10 cellular contexts compared by ENCODE assay signal in the genomic region with DNA sequence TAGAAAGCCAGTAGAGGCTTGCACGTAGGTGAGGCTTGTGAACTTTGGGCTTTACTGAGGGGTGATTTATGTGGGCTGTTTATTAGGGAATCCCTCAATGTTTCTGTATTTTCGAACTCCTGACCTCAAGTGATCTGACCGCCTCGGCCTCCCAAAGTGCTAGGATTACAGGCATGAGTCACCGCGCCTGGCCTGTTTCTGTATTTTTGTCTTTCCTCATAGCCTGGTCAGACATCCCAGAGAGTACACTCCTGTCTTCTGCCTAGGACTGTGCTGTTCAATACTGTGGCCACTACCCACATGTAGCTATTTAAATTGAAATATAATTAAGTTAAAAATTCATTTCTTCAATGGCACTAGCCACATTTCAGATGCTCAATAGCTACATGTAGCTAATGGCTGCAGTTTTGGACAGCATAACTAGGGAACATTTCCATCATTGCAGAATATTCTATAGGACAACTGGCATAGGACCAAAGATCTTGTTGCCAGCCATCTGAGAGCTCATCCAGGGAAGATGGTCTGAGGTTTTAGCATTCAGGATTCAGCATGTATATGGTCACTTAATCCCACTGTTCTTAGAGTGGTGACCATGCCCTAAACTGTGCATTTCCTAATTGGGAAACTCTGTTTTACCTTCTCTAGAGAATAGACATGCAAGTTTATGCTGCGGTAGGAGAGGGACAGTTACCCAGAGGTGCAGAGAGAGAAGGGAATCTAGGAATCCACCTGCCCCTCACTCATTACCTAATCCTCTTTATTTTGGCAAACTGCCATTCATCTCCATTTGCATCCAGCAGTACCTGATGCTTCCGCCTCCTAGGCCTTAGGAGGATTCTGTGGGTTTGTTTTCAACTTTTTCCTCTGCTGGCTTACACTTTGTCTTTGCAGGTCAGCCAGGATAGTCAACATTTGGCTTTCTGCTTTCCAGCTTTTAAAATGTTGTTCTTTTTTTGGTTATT.
A peak's percentile ranks its signal among the peaks of the same experiment; 100 is the strongest.
DNase-seq lines count a peak whose midpoint lies in the region; ATAC-seq and TF ChIP-seq lines count a peak whose summit lies in the region.
"Had no signal": no experiment of that assay in that cellular context is flagged by ENCODE, and none has a peak within 500 bp of the region (broad histone marks: within the 10 kb centered on the region; RNA-seq: fewer than 3 reads in every experiment).

No MANE protein-coding gene starts in this region.

- peaks cover 7% of the 10 kb centered on the region for H3K9me3 ChIP-seq in psoas muscle
- H3K9me3 ChIP-seq in T-helper 17 cell (ENCODE audit: control insufficient read depth, low read length, poor library complexity, severe bottlenecking), result no peaks in the 10 kb centered on the region
- H3K9me3 ChIP-seq: ascending aorta had no signal

- no peak overlapping the region for H3K4me3 ChIP-seq in epithelial cell of proximal tubule (ENCODE audit: low read depth, low read length)
- H3K4me3 ChIP-seq in psoas muscle, result no peak overlapping the region
- H3K4me3 ChIP-seq: ascending aorta had no signal

- H3K27me3 ChIP-seq in psoas muscle (ENCODE audit: insufficient read depth in 3 of 3, low read length in 2 of 3), result no peaks in the 10 kb centered on the region
- H3K27me3 ChIP-seq: ascending aorta had no signal

- H3K9me3 Mint-ChIP-seq in activated CD4-positive, alpha-beta memory T cell treated with anti-CD3 and anti-CD28 coated beads, Interleukin-2, amount 10 ng/mL, durations not matched to agents 7 days and 5 days, result peaks cover 11% of the 10 kb centered on the region

- intact Hi-C loops in psoas muscle (cut with DNase I), result loop anchor here in 1 of 2 donors (5.0 kb wide), 1 partner anchor 64 kb away; the partner anchor contains the start of gene LCLAT1

- no peaks in the 10 kb centered on the region for H3K36me3 ChIP-seq in psoas muscle (ENCODE audit: insufficient read depth in 1 of 2, low read depth in 1 of 2)
- H3K36me3 ChIP-seq: ascending aorta had no signal

- WGBS in psoas muscle, 3 donors, result 26 to 46% (median 28%) methylated on average over 8 of the region's 8 CpGs

- H3K4me1 Mint-ChIP-seq in T-helper 17 cell, result peaks cover 18% of the 10 kb centered on the region
- no peaks in the 10 kb centered on the region for H3K4me1 Mint-ChIP-seq in activated CD4-positive, alpha-beta memory T cell treated with anti-CD3 and anti-CD28 coated beads, Interleukin-2, amount 10 ng/mL, durations not matched to agents 7 days and 5 days

- peaks cover 5% of the 10 kb centered on the region for H3K36me3 Mint-ChIP-seq in T-helper 17 cell (ENCODE audit: low read depth)
- peaks cover 16% of the 10 kb centered on the region for H3K36me3 Mint-ChIP-seq in activated CD4-positive, alpha-beta memory T cell treated with anti-CD3 and anti-CD28 coated beads, Interleukin-2, amount 10 ng/mL, durations not matched to agents 7 days and 5 days (ENCODE audit: low read depth)

- H3K27ac ChIP-seq in psoas muscle, result peak overlapping the region; percentile 64
- H3K27ac ChIP-seq: ascending aorta had no signal

- CTCF ChIA-PET in activated CD4-positive, alpha-beta memory T cell treated with anti-CD3 and anti-CD28 coated beads, Interleukin-2, amount 10 ng/mL, durations not matched to agents 7 days and 5 days (lab: Charles Lee), result no interaction called here

- TF ChIP-seq CTCF in epithelial cell of proximal tubule (conservative IDR thresholded peaks at IDR 0.05; ENCODE audit: low read depth, low read length), result no peak
- TF ChIP-seq CTCF in psoas muscle (IDR thresholded peaks at IDR 0.05), result no peak

- H3K27ac Mint-ChIP-seq in T-helper 17 cell, result no peak overlapping the region
- no peak overlapping the region for H3K27ac Mint-ChIP-seq in activated CD4-positive, alpha-beta memory T cell treated with anti-CD3 and anti-CD28 coated beads, Interleukin-2, amount 10 ng/mL, durations not matched to agents 7 days and 5 days

- peaks cover 48% of the 10 kb centered on the region for H3K4me1 ChIP-seq in psoas muscle
- H3K4me1 ChIP-seq: ascending aorta had no signal

- POLR2A ChIA-PET in activated CD4-positive, alpha-beta memory T cell treated with anti-CD3 and anti-CD28 coated beads, Interleukin-2, amount 10 ng/mL, durations not matched to agents 7 days and 5 days (lab: Charles Lee), result no interaction called here

- DNase-seq in H4 (ENCODE audit: low spot score) (peak; percentile 14), NCI-H2196 treated with DMSO at 0.1 percent for 48 hours (lab: John Stamatoyannopoulos, UW; ENCODE audit: unreplicated experiment) (peak; percentile 24), epithelial cell of proximal tubule (ENCODE audit: low read depth) (peak; percentile 16), psoas muscle (peak; percentile 53 to 76), T-helper 17 cell (no peak), NCI-H2227 treated with DMSO at 0.1 percent for 48 hours (lab: John Stamatoyannopoulos, UW) (no peak)
- no peak for DNase-seq in activated CD4-positive, alpha-beta memory T cell treated with anti-CD3 and anti-CD28 coated beads, Interleukin-2, amount 10 ng/mL, durations not matched to agents 7 days and 5 days
- DNase-seq: nucleus accumbens had no signal

- ATAC-seq in psoas muscle (peak; percentile 92 to 96 (median 96)), T-helper 17 cell (no peak), GM18909 (IDR thresholded peaks at IDR 0.05; ENCODE audit: poor library complexity, unreplicated experiment) (no peak)

- H3K27me3 Mint-ChIP-seq in T-helper 17 cell, result no peaks in the 10 kb centered on the region
- H3K27me3 Mint-ChIP-seq in activated CD4-positive, alpha-beta memory T cell treated with anti-CD3 and anti-CD28 coated beads, Interleukin-2, amount 10 ng/mL, durations not matched to agents 7 days and 5 days, result no peaks in the 10 kb centered on the region

- no peak overlapping the region for H3K4me3 Mint-ChIP-seq in T-helper 17 cell
- no peak overlapping the region for H3K4me3 Mint-ChIP-seq in activated CD4-positive, alpha-beta memory T cell treated with anti-CD3 and anti-CD28 coated beads, Interleukin-2, amount 10 ng/mL, durations not matched to agents 7 days and 5 days

Comparison
In these comparisons a context has a peak if more than half of its experiments do, and no peak if none do; other contexts are left out.
1. DNase-seq: peak in H4 (single experiment), NCI-H2196 treated with DMSO at 0.1 percent for 48 hours (single experiment), epithelial cell of proximal tubule (single experiment) and psoas muscle (2 of 2); none in T-helper 17 cell (0 of 3), NCI-H2227 treated with DMSO at 0.1 percent for 48 hours (single experiment) and activated CD4-positive, alpha-beta memory T cell treated with anti-CD3 and anti-CD28 coated beads, Interleukin-2, amount 10 ng/mL, durations not matched to agents 7 days and 5 days (single experiment).
2. ATAC-seq: peak in psoas muscle (4 of 4); none in T-helper 17 cell (single experiment) and GM18909 (single experiment).